ENCODE assay signal across 8 cellular contexts in genomic region chr2:108169982-108170625, GRCh38.
A peak's percentile ranks its signal among the peaks of the same experiment; 100 is the strongest.
DNase-seq lines count a peak whose midpoint lies in the region; ATAC-seq and TF ChIP-seq lines count a peak whose summit lies in the region.

No MANE protein-coding gene starts in this region.

- no peak overlapping the region for H3K4me3 Mint-ChIP-seq in Caco-2 (ENCODE audit: unreplicated experiment)
- no peak overlapping the region for H3K4me3 Mint-ChIP-seq in activated CD4-positive, alpha-beta T cell treated with anti-CD3 and anti-CD28 coated beads, Interleukin-2, amount 10 ng/mL, durations not matched to agents 7 days and 5 days

- POLR2A ChIA-PET in Caco-2 (lab: Charles Lee): no interaction called here
- POLR2A ChIA-PET in activated CD4-positive, alpha-beta T cell treated with anti-CD3 and anti-CD28 coated beads, Interleukin-2, amount 10 ng/mL, durations not matched to agents 7 days and 5 days (lab: Charles Lee): no interaction called here

- no peak overlapping the region for H3K27ac Mint-ChIP-seq in Caco-2 (ENCODE audit: unreplicated experiment)
- H3K27ac Mint-ChIP-seq in activated CD4-positive, alpha-beta T cell treated with anti-CD3 and anti-CD28 coated beads, Interleukin-2, amount 10 ng/mL, durations not matched to agents 7 days and 5 days: no peak overlapping the region

- BruUV-seq in Caco-2 (replicated peaks; lab: Mats Ljungman, UMichigan): no TSS peak

- H3K4me3 ChIP-seq in Caco-2 (ENCODE audit: low read depth, low read length) (no peak overlapping the region), WI38 (ENCODE audit: low read depth, low read length) (no peak overlapping the region), right lobe of liver (no peak overlapping the region)

- CTCF ChIA-PET in Caco-2 (lab: Charles Lee): interaction anchor here (0.7 to 1.2 kb wide), 4 partner anchors 10 to 233 kb away, joined by 3 to 5 read pairs (median 3); no protein-coding TSS in a partner anchor
- CTCF ChIA-PET in activated CD4-positive, alpha-beta T cell treated with anti-CD3 and anti-CD28 coated beads, Interleukin-2, amount 10 ng/mL, durations not matched to agents 7 days and 5 days (lab: Charles Lee): no interaction called here

- H3K36me3 ChIP-seq in Caco-2 (ENCODE audit: control insufficient read depth, insufficient read depth, low read length): no peaks in the 10 kb centered on the region
- H3K36me3 ChIP-seq in right lobe of liver: no peaks in the 10 kb centered on the region

- no peak overlapping the region for H3K27ac ChIP-seq in right lobe of liver

- H3K9me3 ChIP-seq in Caco-2 (no peaks in the 10 kb centered on the region), right lobe of liver (no peaks in the 10 kb centered on the region)

- DNase-seq in Caco-2 (no peak), HT-29 (ENCODE audit: low spot score) (peak; percentile 46), right lobe of liver (no peak), posterior vena cava (ENCODE audit: low spot score) (no peak)
- no peak for DNase-seq in stimulated activated naive CD4-positive, alpha-beta T cell treated with Interleukin-2 at 50 U/mL for 16 hours (lab: John Stamatoyannopoulos, UW)
- no peak for DNase-seq in activated CD4-positive, alpha-beta T cell treated with anti-CD3 and anti-CD28 coated beads, Interleukin-2, amount 10 ng/mL, durations not matched to agents 7 days and 5 days

- no peaks in the 10 kb centered on the region for H3K9me3 Mint-ChIP-seq in Caco-2 (ENCODE audit: unreplicated experiment)
- no peaks in the 10 kb centered on the region for H3K9me3 Mint-ChIP-seq in activated CD4-positive, alpha-beta T cell treated with anti-CD3 and anti-CD28 coated beads, Interleukin-2, amount 10 ng/mL, durations not matched to agents 7 days and 5 days

- H3K27me3 ChIP-seq in Caco-2 (replicated peaks; ENCODE audit: control insufficient read depth, insufficient read depth, low read length) (no peaks in the 10 kb centered on the region), right lobe of liver (no peaks in the 10 kb centered on the region)

- no peaks in the 10 kb centered on the region for H3K36me3 Mint-ChIP-seq in Caco-2 (ENCODE audit: insufficient read depth, unreplicated experiment)
- H3K36me3 Mint-ChIP-seq in activated CD4-positive, alpha-beta T cell treated with anti-CD3 and anti-CD28 coated beads, Interleukin-2, amount 10 ng/mL, durations not matched to agents 7 days and 5 days (ENCODE audit: low read depth): no peaks in the 10 kb centered on the region

- 22% methylated on average over 3 of the region's 3 CpGs for WGBS in right lobe of liver (ENCODE audit: insufficient coverage, low coverage, low lambda C conversion rate, missing lambda C conversion rate)

- H3K4me1 ChIP-seq in Caco-2: no peaks in the 10 kb centered on the region
- H3K4me1 ChIP-seq in right lobe of liver: no peaks in the 10 kb centered on the region

- intact Hi-C loops in Caco-2 (cut with micrococcal nuclease; ENCODE audit: unreplicated experiment) (loop anchor here (1.0 kb wide), 1 partner anchor 234 kb away; no protein-coding TSS in a partner anchor), right lobe of liver (cut with DNase I) (no loop called here), posterior vena cava (cut with DNase I) (no loop called here)

- peak; percentile 22 to 64 for TF ChIP-seq CTCF in Caco-2 (IDR thresholded peaks at IDR 0.05; ENCODE audit: insufficient read depth in 1 of 2, low read depth in 1 of 2, low read length in 1 of 2, severe bottlenecking in 1 of 2, unreplicated experiment in 1 of 2)
- TF ChIP-seq CTCF in WI38 (IDR thresholded peaks at IDR 0.05; ENCODE audit: low read depth, low read length): peak; percentile 22; the same call in 1 of the 2 replicates
- TF ChIP-seq CTCF in right lobe of liver (IDR thresholded peaks at IDR 0.05): peak; percentile 26 to 47 (median 44)

- no peaks in the 10 kb centered on the region for H3K27me3 Mint-ChIP-seq in Caco-2 (ENCODE audit: insufficient read depth, unreplicated experiment)
- H3K27me3 Mint-ChIP-seq in activated CD4-positive, alpha-beta T cell treated with anti-CD3 and anti-CD28 coated beads, Interleukin-2, amount 10 ng/mL, durations not matched to agents 7 days and 5 days: no peaks in the 10 kb centered on the region

- ATAC-seq in right lobe of liver (peak; percentile 42 to 58 (median 52)), HG02981 (IDR thresholded peaks at IDR 0.05; ENCODE audit: unreplicated experiment) (no peak)

- no peaks in the 10 kb centered on the region for H3K4me1 Mint-ChIP-seq in Caco-2 (ENCODE audit: low read depth, unreplicated experiment)
- H3K4me1 Mint-ChIP-seq in activated CD4-positive, alpha-beta T cell treated with anti-CD3 and anti-CD28 coated beads, Interleukin-2, amount 10 ng/mL, durations not matched to agents 7 days and 5 days: no peaks in the 10 kb centered on the region

- no peak for TF ChIP-seq POLR2A in right lobe of liver (IDR thresholded peaks at IDR 0.05)
